Comparison of ENCODE assay signal across 9 cellular contexts in genomic region chr2:234490239-234491074, GRCh38. TPM values are rescaled to one million over a fixed set of nuclear protein-coding genes. Genes with fewer than 3 reads are reported as not detected.
DNase-seq lines count a peak whose midpoint lies in the region; ATAC-seq and TF ChIP-seq lines count a peak whose summit lies in the region.
"Had no signal": no experiment of that assay in that cellular context is flagged by ENCODE, and none has a peak within 500 bp of the region (broad histone marks: within the 10 kb centered on the region; RNA-seq: fewer than 3 reads in every experiment).

No MANE protein-coding gene starts in this region.

- no peak overlapping the region for H2AFZ ChIP-seq in DND-41 (ENCODE audit: low read depth, low read length)

- TF ChIP-seq EP300 in gastroesophageal sphincter (IDR thresholded peaks at IDR 0.05) = no peak

- peaks cover 96% of the 10 kb centered on the region for H3K36me3 ChIP-seq in DND-41 (ENCODE audit: insufficient read depth, low read length)
- no peaks in the 10 kb centered on the region for H3K36me3 ChIP-seq in gastroesophageal sphincter
- H3K36me3 ChIP-seq: thoracic aorta had no signal

- H3K4me1 ChIP-seq in DND-41 (ENCODE audit: insufficient read depth, low read length) (peaks cover 82% of the 10 kb centered on the region), gastroesophageal sphincter (peaks cover 0 to 18% (median 3%) of the 10 kb centered on the region in 3 donors)

- H3K4me3 Mint-ChIP-seq in nephron (peak overlapping the region in 2 of 3 experiments; percentile 50 to 64), HFFc6 (no peak overlapping the region)

- CTCF ChIA-PET in HEK293T (lab: Yijun Ruan, JAX) = no interaction called here

- TF ChIP-seq POLR2A in gastroesophageal sphincter (IDR thresholded peaks at IDR 0.05) = no peak

- TF ChIP-seq CTCF in DND-41 (IDR thresholded peaks at IDR 0.05; ENCODE audit: borderline replicate concordance, extremely low read depth, low read length, poor library complexity, severe bottlenecking) (no peak), nephron (IDR thresholded peaks at IDR 0.05; ENCODE audit: unreplicated experiment in 3 of 3) (no peak), gastroesophageal sphincter (IDR thresholded peaks at IDR 0.05) (no peak), HFFc6 (IDR thresholded peaks at IDR 0.05) (no peak)

- WGBS in gastroesophageal sphincter (ENCODE audit: low coverage in 1 of 2), 2 donors = 76 to 84% methylated on average over 7 to 11 of the region's 15 CpGs

- POLR2A ChIA-PET in HEK293T (lab: Yijun Ruan, JAX) = no interaction called here

- H3K9ac ChIP-seq in DND-41 (ENCODE audit: low read depth, low read length) = peak overlapping the region; percentile 97

- DNase-seq in DND-41 = no peak
- no peak for DNase-seq in activated naive CD4-positive, alpha-beta T cell treated with anti-CD3 and anti-CD28 coated beads, Interleukin-2, amount 50 U/mL, for 72 hours (ENCODE audit: low spot score in 2 of 2)
- DNase-seq in HFFc6 = no peak
- no peak for DNase-seq in globus pallidus (ENCODE audit: low spot score)
- DNase-seq in HEK293T (ENCODE audit: extremely low spot score) = no peak

- H4K20me1 ChIP-seq in DND-41 (ENCODE audit: insufficient read depth, low read length) = peaks cover 42% of the 10 kb centered on the region

- no peaks in the 10 kb centered on the region for H3K9me3 Mint-ChIP-seq in activated naive CD4-positive, alpha-beta T cell treated with anti-CD3 and anti-CD28 coated beads, Interleukin-2, amount 50 U/mL, for 72 hours
- no peaks in the 10 kb centered on the region for H3K9me3 Mint-ChIP-seq in nephron
- no peaks in the 10 kb centered on the region for H3K9me3 Mint-ChIP-seq in HFFc6

- H3K27ac Mint-ChIP-seq in activated naive CD4-positive, alpha-beta T cell treated with anti-CD3 and anti-CD28 coated beads, Interleukin-2, amount 50 U/mL, for 72 hours = peak overlapping the region; percentile 94 to 97
- H3K27ac Mint-ChIP-seq in nephron = peak overlapping the region in 1 of 3 experiments; percentile 17
- H3K27ac Mint-ChIP-seq in HFFc6 = no peak overlapping the region

- peaks cover 100% of the 10 kb centered on the region for H3K79me2 ChIP-seq in DND-41 (ENCODE audit: insufficient read depth, low read length)

- H3K27me3 ChIP-seq in DND-41 (ENCODE audit: insufficient read depth, low read length, poor library complexity) (no peaks in the 10 kb centered on the region), gastroesophageal sphincter (no peaks in the 10 kb centered on the region)

- H3K27ac ChIP-seq in DND-41 (ENCODE audit: low read length) = peak overlapping the region; percentile 98
- no peak overlapping the region for H3K27ac ChIP-seq in gastroesophageal sphincter
- H3K27ac ChIP-seq: thoracic aorta had no signal

- no peaks in the 10 kb centered on the region for H3K9me3 ChIP-seq in DND-41 (ENCODE audit: insufficient read depth, low read length, severe bottlenecking)
- no peaks in the 10 kb centered on the region for H3K9me3 ChIP-seq in gastroesophageal sphincter
- H3K9me3 ChIP-seq: thoracic aorta had no signal

- peaks cover 39% of the 10 kb centered on the region for H3K27me3 Mint-ChIP-seq in nephron (ENCODE audit: low read depth)
- H3K27me3 Mint-ChIP-seq in HFFc6 (ENCODE audit: insufficient read depth) = peaks cover 1% of the 10 kb centered on the region; the same call in 1 of the 2 replicates

- H3K4me3 ChIP-seq in DND-41 (ENCODE audit: low read depth in 1 of 2, low read length in 2 of 2) = peak overlapping the region in 1 of 2 experiments; percentile 93; a peak in 2 of 4 replicates
- no peak overlapping the region for H3K4me3 ChIP-seq in gastroesophageal sphincter
- H3K4me3 ChIP-seq: thoracic aorta had no signal

- H3K4me1 Mint-ChIP-seq in nephron (peaks cover 29% of the 10 kb centered on the region), HFFc6 (ENCODE audit: low read depth) (peaks cover 26% of the 10 kb centered on the region)

- H3K4me2 ChIP-seq in DND-41 (ENCODE audit: insufficient read depth, low read length) = peak overlapping the region; percentile 75

- H3K36me3 Mint-ChIP-seq in activated naive CD4-positive, alpha-beta T cell treated with anti-CD3 and anti-CD28 coated beads, Interleukin-2, amount 50 U/mL, for 72 hours = peaks cover 17 to 47% of the 10 kb centered on the region in 2 donors
- H3K36me3 Mint-ChIP-seq in nephron (ENCODE audit: low read depth) (peaks cover 8% of the 10 kb centered on the region), HFFc6 (ENCODE audit: low read depth) (no peaks in the 10 kb centered on the region)

- no peak for ATAC-seq in DND-41 (ENCODE audit: insufficient read depth, low read depth)
- peak; percentile 34 for ATAC-seq in HG03432 (IDR thresholded peaks at IDR 0.05; ENCODE audit: unreplicated experiment)
- peak; percentile 17 to 58 for ATAC-seq in activated naive CD4-positive, alpha-beta T cell treated with anti-CD3 and anti-CD28 coated beads, Interleukin-2, amount 50 U/mL, for 72 hours
- ATAC-seq in gastroesophageal sphincter = no peak

TF ChIP-seq in HEK293T, 16 proteins besides CTCF, POLR2A, EP300 and RAD21:
- no peak for TF ChIP-seq PKNOX1 (IDR thresholded peaks at IDR 0.05)
- TF ChIP-seq L3MBTL2 (conservative IDR thresholded peaks at IDR 0.05) = no peak
- no peak for TF ChIP-seq NFRKB (IDR thresholded peaks at IDR 0.05)
- TF ChIP-seq ELF4 (IDR thresholded peaks at IDR 0.05) = no peak
- TF ChIP-seq BHLHE40 (IDR thresholded peaks at IDR 0.05; ENCODE audit: borderline replicate concordance) = no peak
- TF ChIP-seq CTBP1 (IDR thresholded peaks at IDR 0.05; ENCODE audit: borderline replicate concordance) = no peak
- no peak for TF ChIP-seq ZNF384 (IDR thresholded peaks at IDR 0.05)
- no peak for TF ChIP-seq FOXA1 (IDR thresholded peaks at IDR 0.05)
- no peak for TF ChIP-seq FOXM1 (IDR thresholded peaks at IDR 0.05; ENCODE audit: borderline replicate concordance)
- no peak for TF ChIP-seq LEF1 (IDR thresholded peaks at IDR 0.05; ENCODE audit: borderline replicate concordance)
- no peak for TF ChIP-seq SUZ12 (IDR thresholded peaks at IDR 0.05)
- TF ChIP-seq ARNT (IDR thresholded peaks at IDR 0.05) = no peak
- no peak for TF ChIP-seq SP1 (IDR thresholded peaks at IDR 0.05)
- TF ChIP-seq FOXK2 (IDR thresholded peaks at IDR 0.05) = no peak
- TF ChIP-seq TARDBP (IDR thresholded peaks at IDR 0.05) = no peak
- no peak for TF ChIP-seq HDGF (IDR thresholded peaks at IDR 0.05; ENCODE audit: borderline replicate concordance)

RNA-seq across cellular contexts. Expression of gene ARL4C, which starts 6.4 kb away (rescaled TPM):
- total RNA-seq in activated naive CD4-positive, alpha-beta T cell treated with anti-CD3 and anti-CD28 coated beads, Interleukin-2, amount 50 U/mL, for 72 hours = 10 to 100 TPM; 26.1 to 50.0 TPM
- total RNA-seq in gastroesophageal sphincter = 10 to 100 TPM in 1 of 4 donors, 1 to 10 TPM in 3; 3.7 to 12.7 (median 7.2) TPM
- 1 to 10 TPM; 3.6 to 6.5 (median 6.0) TPM for total RNA-seq in HFFc6 (2021; fragmentation: NEBNext Ultra II Directional; extraction: Animal tissue kit (Norgen Biotek cat#: 25700))

Comparison
In these comparisons a context has a peak if more than half of its experiments do, and no peak if none do; other contexts are left out.
1. ATAC-seq: peak in HG03432 (single experiment) and activated naive CD4-positive, alpha-beta T cell treated with anti-CD3 and anti-CD28 coated beads, Interleukin-2, amount 50 U/mL, for 72 hours (2 of 2); none in DND-41 (single experiment) and gastroesophageal sphincter (single experiment).